ENCODE assay signal across 8 cellular contexts in the genomic region with DNA sequence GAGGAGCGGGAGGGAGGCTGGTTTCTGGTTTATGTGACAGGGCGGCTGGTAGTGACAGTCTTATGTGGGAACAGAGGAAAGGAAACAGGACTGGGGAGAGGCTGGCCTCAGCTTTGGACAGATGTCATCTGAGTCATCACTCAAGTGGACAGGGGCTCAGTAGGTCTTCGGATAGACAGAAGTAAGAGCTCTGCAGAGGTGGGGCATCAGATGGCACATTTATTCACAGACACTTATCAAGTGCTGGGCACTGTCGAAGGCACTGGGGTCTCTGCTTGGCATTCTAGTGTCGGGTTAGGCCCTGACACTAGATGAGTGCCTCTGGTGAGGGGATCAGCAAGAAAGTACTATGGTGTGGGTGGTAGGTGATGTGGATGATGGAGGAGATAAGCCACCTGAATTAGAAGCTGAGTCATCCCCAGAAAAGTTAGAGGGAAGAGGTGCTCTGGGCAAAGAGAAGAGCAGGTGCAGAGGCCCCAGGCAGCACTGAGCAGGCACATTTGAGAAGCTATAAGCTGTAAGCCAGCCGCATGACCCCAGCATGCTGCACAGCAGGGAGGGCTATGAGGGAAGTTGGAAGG. TPM values are rescaled to one million over a fixed set of nuclear protein-coding genes. Genes with fewer than 3 reads are reported as not detected.
DNase-seq lines count a peak whose midpoint lies in the region; ATAC-seq and TF ChIP-seq lines count a peak whose summit lies in the region.

No MANE protein-coding gene starts in this region.

- POLR2A ChIA-PET in A673 (lab: Charles Lee; ENCODE audit: low non-redundant PET): no interaction called here

- H3K27ac ChIP-seq in A673 (ENCODE audit: low read depth, low read length, poor library complexity, severe bottlenecking) (peak overlapping the region; percentile 42), lower lobe of right lung (peak overlapping the region; percentile 6)

- CTCF ChIA-PET in A673 (lab: Charles Lee): no interaction called here

- no peaks in the 10 kb centered on the region for H3K9me3 ChIP-seq in A673 (ENCODE audit: low read depth, low read length, poor library complexity, severe bottlenecking)
- H3K9me3 ChIP-seq in lower lobe of right lung: no peaks in the 10 kb centered on the region

- intact Hi-C loops in A673 (cut with micrococcal nuclease; ENCODE audit: unreplicated experiment): no loop called here
- intact Hi-C loops in lower lobe of right lung (cut with DNase I): no loop called here

- no peaks in the 10 kb centered on the region for H3K27me3 ChIP-seq in A673 (replicated peaks; ENCODE audit: insufficient read depth, low read depth, low read length, poor library complexity)
- H3K27me3 ChIP-seq in lower lobe of right lung (ENCODE audit: low read depth): no peaks in the 10 kb centered on the region

- H3K4me3 ChIP-seq in A673 (ENCODE audit: low read depth, low read length, poor library complexity, severe bottlenecking): no peak overlapping the region
- no peak overlapping the region for H3K4me3 ChIP-seq in lower lobe of right lung

- H3K36me3 ChIP-seq in A673 (ENCODE audit: insufficient read depth, low read length, poor library complexity, severe bottlenecking) (no peaks in the 10 kb centered on the region), lower lobe of right lung (no peaks in the 10 kb centered on the region)

- TF ChIP-seq CTCF in A673 (conservative IDR thresholded peaks at IDR 0.05; ENCODE audit: low read depth, low read length): no peak
- TF ChIP-seq CTCF in lower lobe of right lung (IDR thresholded peaks at IDR 0.05): no peak

- H3K4me1 ChIP-seq in A673 (ENCODE audit: insufficient read depth, low read length, poor library complexity, severe bottlenecking): peaks cover 31% of the 10 kb centered on the region
- H3K4me1 ChIP-seq in lower lobe of right lung: peaks cover 79% of the 10 kb centered on the region

- peak; percentile 55 for ATAC-seq in GM18870 (IDR thresholded peaks at IDR 0.05; ENCODE audit: unreplicated experiment)
- ATAC-seq in lower lobe of right lung: no peak

- DNase-seq in A673 (ENCODE audit: low spot score) (no peak), NCI-H510A treated with DMSO at 0.1 percent for 48 hours (lab: John Stamatoyannopoulos, UW) (peak; percentile 45), lower lobe of right lung (peak; percentile 38), NCI-H2171 treated with DMSO at 0.1 percent for 48 hours (lab: John Stamatoyannopoulos, UW) (no peak), cerebellar nuclear complex (lab: John Stamatoyannopoulos, UW) (no peak), NCI-H1436 (lab: John Stamatoyannopoulos, UW) (no peak), HK-2 (ENCODE audit: unreplicated experiment) (no peak)

- BruUV-seq in A673 (replicated peaks; lab: Mats Ljungman, UMichigan): no TSS peak

RNA-seq across cellular contexts. Expression of gene MAML1, which starts 27.4 kb away (rescaled TPM):
- total RNA-seq in A673 (2021): 34.3 and 34.4 TPM in 2 replicates
- total RNA-seq in lower lobe of right lung: 27.8 TPM

RNA-seq across cellular contexts. Expression of gene LTC4S, which starts 33.7 kb away (rescaled TPM):
- total RNA-seq in A673 (2021) (0.58 and 1.5 TPM in 2 replicates), lower lobe of right lung (20.1 TPM)

RNA-seq across cellular contexts. Expression of gene MGAT4B, which starts 46.6 kb away (rescaled TPM):
- total RNA-seq in A673 (2021): 59.5 and 63.9 TPM in 2 replicates
- total RNA-seq in lower lobe of right lung: 105 TPM

Comparison
In these comparisons a context has a peak if more than half of its experiments do, and no peak if none do; other contexts are left out.
1. DNase-seq: peak in NCI-H510A treated with DMSO at 0.1 percent for 48 hours (single experiment) and lower lobe of right lung (single experiment); none in A673 (single experiment), NCI-H2171 treated with DMSO at 0.1 percent for 48 hours (single experiment), cerebellar nuclear complex (0 of 2), NCI-H1436 (single experiment) and HK-2 (single experiment).